ENCODE assay signal across 22 cellular contexts in the genomic region with DNA sequence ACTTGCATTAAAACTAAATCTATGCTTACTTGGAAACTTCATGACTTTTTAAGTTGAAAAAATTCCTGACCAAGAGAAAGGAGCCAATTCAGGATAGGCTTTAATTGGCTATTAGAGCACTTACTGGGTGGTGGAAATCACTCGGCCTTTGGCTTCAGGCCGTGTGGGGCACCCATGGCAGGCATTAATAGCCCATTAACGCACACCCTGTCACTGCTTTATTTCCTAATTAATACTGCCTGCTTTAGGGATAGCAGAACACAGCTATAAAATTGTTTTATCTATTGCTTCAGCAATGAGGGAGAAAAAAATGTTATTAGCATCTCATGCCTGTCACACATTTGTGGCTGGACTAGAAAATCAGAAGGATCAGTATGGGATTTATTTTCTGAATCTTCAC. TPM values are rescaled to one million over a fixed set of nuclear protein-coding genes. Genes with fewer than 3 reads are reported as not detected.
DNase-seq lines count a peak whose midpoint lies in the region; ATAC-seq, FAIRE-seq and TF ChIP-seq lines count a peak whose summit lies in the region.
"Had no signal": no experiment of that assay in that cellular context is flagged by ENCODE, and none has a peak within 500 bp of the region (broad histone marks: within the 10 kb centered on the region; RNA-seq: fewer than 3 reads in every experiment).

No MANE protein-coding gene starts in this region.

- H3K4me2 ChIP-seq in HepG2 (ENCODE audit: low read depth, low read length) (no peak overlapping the region), neural progenitor cell (peak overlapping the region; percentile 22)
- H3K4me2 ChIP-seq: A549; BLaER1 treated with 17β-estradiol and CSF1 and Interleukin-3, amounts not matched to agents 10 nM and 100 nM had no signal

- H3K4me3 ChIP-seq in HepG2 (replicated peaks in 1 of 3; ENCODE audit: insufficient read depth in 1 of 3, low read depth in 2 of 3, low read length in 3 of 3) = no peak overlapping the region
- no peak overlapping the region for H3K4me3 ChIP-seq in right lobe of liver
- no peak overlapping the region for H3K4me3 ChIP-seq in neural progenitor cell
- H3K4me3 ChIP-seq: A549; BLaER1 treated with 17β-estradiol and CSF1 and Interleukin-3, amounts not matched to agents 10 nM and 100 nM had no signal

- H3K27me3 ChIP-seq in HepG2 (ENCODE audit: control insufficient read depth in 1 of 2, insufficient read depth in 2 of 2, low read length in 2 of 2) (no peaks in the 10 kb centered on the region), right lobe of liver (no peaks in the 10 kb centered on the region), neural progenitor cell (no peaks in the 10 kb centered on the region)
- H3K27me3 ChIP-seq: BLaER1 treated with 17β-estradiol and CSF1 and Interleukin-3, amounts not matched to agents 10 nM and 100 nM had no signal

- CTCF ChIA-PET in HepG2 (lab: Yijun Ruan, JAX; ENCODE audit: low intra/inter-chr PET ratio, low total read pairs) = no interaction called here

- DNase-seq in NCI-H1417 (lab: John Stamatoyannopoulos, UW) (peak in 2 of 3 experiments; percentile 30 to 60), NCI-H1417 treated with DMSO at 0.1 percent for 48 hours (lab: John Stamatoyannopoulos, UW) (no peak), HepG2 (ENCODE audit: low spot score) (no peak), right lobe of liver (no peak), neural progenitor cell (ENCODE audit: low spot score) (no peak)
- DNase-seq: AML-193; Calu3; CD4-positive, alpha-beta T cell; CD8-positive, alpha-beta T cell; DMS79 treated with DMSO at 0.1 percent for 48 hours; GF-D8 had no signal

- H3K79me2 ChIP-seq in HepG2 (ENCODE audit: insufficient read depth, low read length) = no peaks in the 10 kb centered on the region
- no peaks in the 10 kb centered on the region for H3K79me2 ChIP-seq in neural progenitor cell (ENCODE audit: low read depth)

- BruUV-seq in HepG2 (replicated peaks; lab: Mats Ljungman, UMichigan) = no TSS peak

- peak overlapping the region; percentile 8 for H3K27ac ChIP-seq in HepG2 (ENCODE audit: extremely low read length, insufficient read depth, low read length)
- no peak overlapping the region for H3K27ac ChIP-seq in right lobe of liver
- H3K27ac ChIP-seq in neural progenitor cell = peak overlapping the region; percentile 78
- H3K27ac ChIP-seq: 22Rv1; A549; BLaER1 treated with 17β-estradiol and CSF1 and Interleukin-3, amounts not matched to agents 10 nM and 100 nM; C4-2B had no signal

- H3K9me3 Mint-ChIP-seq in neural progenitor cell = no peaks in the 10 kb centered on the region
- H3K9me3 Mint-ChIP-seq: CD4-positive, alpha-beta T cell; CD8-positive, alpha-beta T cell had no signal

- POLR2A ChIA-PET in HepG2 (lab: Yijun Ruan, JAX) = interaction anchor here (1.3 kb wide), 1 partner anchor 58 kb away, joined by 3 read pairs; a partner anchor contains a TSS

- ATAC-seq in HepG2 (peak; percentile 38), right lobe of liver (no peak), GM21526 (IDR thresholded peaks at IDR 0.05; ENCODE audit: low FRiP score, unreplicated experiment) (no peak)
- ATAC-seq: A549; CD8-positive, alpha-beta T cell had no signal

- H3K36me3 ChIP-seq in HepG2 (replicated peaks in 1 of 2; ENCODE audit: control insufficient read depth in 1 of 2, insufficient read depth in 2 of 2, low read length in 2 of 2) (no peaks in the 10 kb centered on the region), right lobe of liver (no peaks in the 10 kb centered on the region), neural progenitor cell (no peaks in the 10 kb centered on the region)

- no peak overlapping the region for H3K4me3 Mint-ChIP-seq in neural progenitor cell
- H3K4me3 Mint-ChIP-seq: B cell; CD4-positive, alpha-beta T cell; CD8-positive, alpha-beta T cell had no signal

- H3K9ac ChIP-seq in HepG2 (ENCODE audit: insufficient read depth, low read depth, low read length) = no peak overlapping the region
- no peak overlapping the region for H3K9ac ChIP-seq in neural progenitor cell
- H3K9ac ChIP-seq: BLaER1 treated with 17β-estradiol and CSF1 and Interleukin-3, amounts not matched to agents 10 nM and 100 nM had no signal

- in situ Hi-C loops in HepG2 (cut with HindIII; ENCODE audit: extremely low pct_ligation_motif_present, low pct_unique_long_range_greater_than_20kb) = no loop called here

- H3K36me3 Mint-ChIP-seq in neural progenitor cell = peaks cover 3% of the 10 kb centered on the region
- H3K36me3 Mint-ChIP-seq: CD8-positive, alpha-beta T cell had no signal

- no peak for TF ChIP-seq RAD21 in HepG2 (CRISPR knock-in tag; IDR thresholded peaks at IDR 0.05)

- H3F3A ChIP-seq in neural progenitor cell (ENCODE audit: low read depth) = peaks cover 12% of the 10 kb centered on the region

- WGBS in HepG2 (ENCODE audit: low lambda C conversion rate) = 84% methylated on average over 3 of the region's 3 CpGs
- 93% methylated on average over 3 of the region's 3 CpGs for WGBS in right lobe of liver (ENCODE audit: insufficient coverage, low coverage, low lambda C conversion rate, missing lambda C conversion rate)

- TF ChIP-seq EP300 in HepG2 (IDR thresholded peaks at IDR 0.05; ENCODE audit: low read depth in 2 of 2, low read length in 2 of 2) = no peak
- no peak for TF ChIP-seq EP300 in HepG2 (CRISPR knock-in tag; IDR thresholded peaks at IDR 0.05; ENCODE audit: borderline replicate concordance)

- no peaks in the 10 kb centered on the region for H4K20me1 ChIP-seq in HepG2 (ENCODE audit: insufficient read depth, low read length)
- no peaks in the 10 kb centered on the region for H4K20me1 ChIP-seq in neural progenitor cell (ENCODE audit: low read depth)
- H4K20me1 ChIP-seq: BLaER1 treated with 17β-estradiol and CSF1 and Interleukin-3, amounts not matched to agents 10 nM and 100 nM had no signal

- H3K4me1 ChIP-seq in HepG2 (ENCODE audit: insufficient read depth, low read length) = peaks cover 18% of the 10 kb centered on the region
- H3K4me1 ChIP-seq in right lobe of liver = peaks cover 0 to 12% (median 2%) of the 10 kb centered on the region in 4 donors
- peaks cover 6% of the 10 kb centered on the region for H3K4me1 ChIP-seq in neural progenitor cell
- H3K4me1 ChIP-seq: A549; BLaER1 treated with 17β-estradiol and CSF1 and Interleukin-3, amounts not matched to agents 10 nM and 100 nM; Caco-2 had no signal

- TF ChIP-seq POLR2A in HepG2 (IDR thresholded peaks at IDR 0.05; ENCODE audit: insufficient read depth in 1 of 2, low read depth in 2 of 2, low read length in 2 of 2) = no peak
- TF ChIP-seq POLR2A in right lobe of liver (IDR thresholded peaks at IDR 0.05) = no peak

- intact Hi-C loops in HepG2 (cut with micrococcal nuclease; ENCODE audit: unreplicated experiment) = no loop called here
- intact Hi-C loops in right lobe of liver (cut with DNase I) = no loop called here

- H2AFZ ChIP-seq in HepG2 (ENCODE audit: low read length) (no peak overlapping the region), neural progenitor cell (replicated peaks) (no peak overlapping the region)

- no peak for TF ChIP-seq CTCF in HepG2 (CRISPR knock-in tag; IDR thresholded peaks at IDR 0.05)
- TF ChIP-seq CTCF in right lobe of liver (IDR thresholded peaks at IDR 0.05) = no peak
- TF ChIP-seq CTCF in neural progenitor cell (IDR thresholded peaks at IDR 0.05) = no peak

- peaks cover 24% of the 10 kb centered on the region for H3K4me1 Mint-ChIP-seq in neural progenitor cell
- H3K4me1 Mint-ChIP-seq: B cell had no signal

- FAIRE-seq in HepG2 (lab: Jason Lieb, UNC) = no peak
- FAIRE-seq: A549, D721Med, G401.6, GM12891, GM19239 had no signal

- H3K27ac Mint-ChIP-seq in neural progenitor cell = peak overlapping the region; percentile 72
- H3K27ac Mint-ChIP-seq: B cell; CD4-positive, alpha-beta T cell; CD8-positive, alpha-beta T cell had no signal

- H3K27me3 Mint-ChIP-seq in neural progenitor cell (ENCODE audit: insufficient read depth, low read depth) = peaks cover 4% of the 10 kb centered on the region
- H3K27me3 Mint-ChIP-seq: B cell; CD4-positive, alpha-beta T cell had no signal

- H3K9me3 ChIP-seq in HepG2 (ENCODE audit: low read length) (no peaks in the 10 kb centered on the region), right lobe of liver (no peaks in the 10 kb centered on the region), neural progenitor cell (ENCODE audit: low read depth) (no peaks in the 10 kb centered on the region)
- H3K9me3 ChIP-seq: A549, Caco-2 had no signal

TF ChIP-seq in HepG2, 621 proteins besides CTCF, POLR2A, EP300 and RAD21 (continues in another document):
- TF ChIP-seq AGO2 (optimal IDR thresholded peaks at IDR 0.05; ENCODE audit: low read depth, low read length) (no peak), RFX5 (IDR thresholded peaks at IDR 0.05; ENCODE audit: low read depth, low read length) (no peak), ZNF788 (CRISPR knock-in tag; IDR thresholded peaks at IDR 0.05; ENCODE audit: borderline replicate concordance) (no peak), KLF9 (CRISPR knock-in tag; IDR thresholded peaks at IDR 0.05; ENCODE audit: low read depth) (no peak), NAIF1 (CRISPR knock-in tag; IDR thresholded peaks at IDR 0.05; ENCODE audit: borderline replicate concordance) (no peak)

RNA-seq across cellular contexts. Expression of a gene that starts 58.1 kb away (rescaled TPM):
- 135 and 262 TPM in 2 replicates for total RNA-seq in HepG2 (2016; rRNA removed; fragmentation: Illumina TruSeq; extraction: Trizol)
- total RNA-seq in HepG2 (2016; cell fraction: cytosol; rRNA removed; fragmentation: Illumina TruSeq; extraction: Trizol; ENCODE audit: low read depth) = 16.9 and 17.4 TPM in 2 replicates
- 134 and 259 TPM in 2 replicates for total RNA-seq in HepG2 (2016; cell fraction: insoluble cytoplasmic fraction; rRNA removed; fragmentation: Illumina TruSeq; extraction: Trizol)
- total RNA-seq in HepG2 (2016; cell fraction: membrane; rRNA removed; fragmentation: Illumina TruSeq; extraction: Trizol) = 55.1 and 59.2 TPM in 2 replicates
- total RNA-seq in HepG2 (2016; cell fraction: nucleus; rRNA removed; fragmentation: Illumina TruSeq; extraction: Trizol) = 92.0 and 102 TPM in 2 replicates
- 197 and 229 TPM in 2 replicates for polyA plus RNA-seq in HepG2 (2011; rRNA removed)
- 174 and 239 TPM in 2 replicates for polyA plus RNA-seq in HepG2 (2011; cell fraction: cytosol; rRNA removed)
- polyA plus RNA-seq in HepG2 (2011; cell fraction: nucleus; rRNA removed) = 53.5 and 69.1 TPM in 2 replicates
- 252 and 381 TPM in 2 replicates for polyA plus RNA-seq in HepG2 (2012)
- 23.7 and 24.6 TPM in 2 replicates for polyA plus RNA-seq in HepG2 (2016; cell fraction: cytosol; fragmentation: Illumina TruSeq; extraction: Trizol; ENCODE audit: low read depth)
- 471 and 492 TPM in 2 replicates for polyA plus RNA-seq in HepG2 (2016; cell fraction: insoluble cytoplasmic fraction; fragmentation: Illumina TruSeq; extraction: Trizol; ENCODE audit: low read depth)
- polyA plus RNA-seq in HepG2 (2016; cell fraction: membrane; fragmentation: Illumina TruSeq; extraction: Trizol; ENCODE audit: low read depth) = 65.5 and 69.3 TPM in 2 replicates
- polyA plus RNA-seq in HepG2 (2016; cell fraction: nucleus; fragmentation: Illumina TruSeq; extraction: Trizol; ENCODE audit: insufficient read depth, low read depth) = 163 TPM in 2 replicates
- 98.7 and 239 TPM in 2 replicates for polyA minus RNA-seq in HepG2 (2011; rRNA and poly(A)+ RNA removed; ENCODE audit: low replicate concordance)
- polyA minus RNA-seq in HepG2 (2011; cell fraction: cytosol; rRNA and poly(A)+ RNA removed) = 170 and 192 TPM in 2 replicates
- 105 and 132 TPM in 2 replicates for polyA minus RNA-seq in HepG2 (2011; cell fraction: nucleus; rRNA and poly(A)+ RNA removed)
- 100 to 1,000 TPM in 2 of 6 experiments, 10 to 100 TPM in 4; 34.2 to 117 (median 89.3) TPM for total RNA-seq in right lobe of liver
- total RNA-seq in neural progenitor cell (ENCODE audit: low replicate concordance) = 261 and 357 TPM in 2 replicates

Comparison
In these comparisons a context has a peak if more than half of its experiments do, and no peak if none do; other contexts are left out.
1. DNase-seq: peak in NCI-H1417 (2 of 3); none in NCI-H1417 treated with DMSO at 0.1 percent for 48 hours (single experiment), HepG2 (single experiment), right lobe of liver (0 of 3) and neural progenitor cell (single experiment).
2. H3K27ac ChIP-seq: peak in HepG2 (single experiment) and neural progenitor cell (single experiment); none in right lobe of liver (0 of 3).